ENCODE assay signal across 29 cellular contexts in the genomic region with DNA sequence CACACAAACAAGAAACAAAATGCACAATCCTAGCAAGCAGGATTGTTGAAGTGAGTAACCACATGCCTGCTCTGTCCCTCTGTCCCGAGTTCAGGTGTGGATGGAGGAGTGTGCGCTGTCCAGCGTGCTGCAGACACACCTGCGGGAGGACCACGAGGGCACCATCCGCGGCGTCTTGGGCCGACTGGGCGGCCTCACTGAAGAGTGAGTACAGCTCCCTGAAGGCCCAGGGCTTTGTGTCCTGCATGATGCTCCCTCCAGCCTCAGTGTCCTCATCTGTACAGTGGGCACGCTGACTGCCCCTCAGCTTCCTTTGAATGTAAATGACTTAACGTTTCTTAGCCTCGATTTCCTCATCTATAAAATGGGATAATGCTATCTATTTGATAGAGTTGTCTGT.
"Had no signal": no experiment of that assay in that cellular context is flagged by ENCODE, and none has a peak within 500 bp of the region (broad histone marks: within the 10 kb centered on the region; RNA-seq: fewer than 3 reads in every experiment).

No MANE protein-coding gene starts in this region.

- H3K4me3 Mint-ChIP-seq: activated CD8-positive, alpha-beta T cell treated with anti-CD3 and anti-CD28 coated beads, Interleukin-2, amount 10 ng/mL, durations not matched to agents 7 days and 5 days; activated naive CD8-positive, alpha-beta T cell treated with anti-CD3 and anti-CD28 coated beads for 36 hours; activated T-cell treated with anti-CD3 and anti-CD28 coated beads, Interleukin-2, amount 50 U/mL, for 24 hours; activated T-helper 17 cell treated with anti-CD3 and anti-CD28 coated beads, Interleukin-2, amount 50 U/mL, for 72 hours; naive B cell; neural crest cell; T-cell; T-helper 2 cell treated with Interferon-gamma antibody and Interleukin-4, amounts not matched to agents 5 μg/mL and 100 μg/mL, for 36 hours had no signal

- H3K9me3 ChIP-seq: breast epithelium, esophagus squamous epithelium, gastrocnemius medialis, lower lobe of right lung, tibial nerve, uterus had no signal

- DNase-seq: activated CD4-positive, alpha-beta T cell treated with anti-CD3 and anti-CD28 coated beads for 1 hour; activated CD4-positive, alpha-beta T cell treated with anti-CD3 and anti-CD28 coated beads, Interleukin-2, amount 50 U/mL, for 1 hour; activated CD8-positive, alpha-beta T cell treated with anti-CD3 and anti-CD28 coated beads, Interleukin-2, amount 10 ng/mL, durations not matched to agents 7 days and 5 days; activated naive CD4-positive, alpha-beta T cell treated with Interleukin-2 at 50 U/mL for 16 hours; activated naive CD8-positive, alpha-beta T cell treated with anti-CD3 and anti-CD28 coated beads for 36 hours; activated T-cell treated with anti-CD3 and anti-CD28 coated beads, Interleukin-2, amount 50 U/mL, for 24 hours; amniotic stem cell; esophagus squamous epithelium; gastrocnemius medialis; hypothalamus; left colon; lower lobe of right lung; mesendoderm; naive B cell; occipital lobe; retina; stimulated activated CD4-positive, alpha-beta T cell treated with anti-CD3 and anti-CD28 coated beads, Interleukin-4, amount 100 ng/mL, for 24 hours; stimulated activated naive CD8-positive, alpha-beta T cell treated with anti-CD3 and anti-CD28 coated beads, Interleukin-15, Interleukin-2, amounts not matched to agents 100 U/mL and 50 U/mL, for 24 hours; T-cell; uterus; WERI-Rb-1 had no signal

- H3K27ac ChIP-seq: breast epithelium, coronary artery, esophagus squamous epithelium, gastrocnemius medialis, lower lobe of right lung, tibial nerve, uterus, WERI-Rb-1 had no signal

- H3K27ac Mint-ChIP-seq: activated CD8-positive, alpha-beta T cell treated with anti-CD3 and anti-CD28 coated beads, Interleukin-2, amount 10 ng/mL, durations not matched to agents 7 days and 5 days; activated naive CD8-positive, alpha-beta T cell treated with anti-CD3 and anti-CD28 coated beads for 36 hours; activated T-cell treated with anti-CD3 and anti-CD28 coated beads, Interleukin-2, amount 50 U/mL, for 24 hours; activated T-helper 17 cell treated with anti-CD3 and anti-CD28 coated beads, Interleukin-2, amount 50 U/mL, for 72 hours; naive B cell; progenitor cell of endocrine pancreas; T-cell; T-helper 2 cell treated with Interferon-gamma antibody and Interleukin-4, amounts not matched to agents 5 μg/mL and 100 μg/mL, for 36 hours had no signal

- H3K4me3 ChIP-seq: breast epithelium, coronary artery, esophagus squamous epithelium, gastrocnemius medialis, lower lobe of right lung, tibial nerve, uterus had no signal

- ATAC-seq: activated CD8-positive, alpha-beta T cell treated with anti-CD3 and anti-CD28 coated beads, Interleukin-2, amount 10 ng/mL, durations not matched to agents 7 days and 5 days; activated T-helper 17 cell treated with anti-CD3 and anti-CD28 coated beads, Interleukin-2, amount 50 U/mL, for 72 hours; gastrocnemius medialis; left colon; lower lobe of right lung; stimulated activated naive CD8-positive, alpha-beta T cell treated with anti-CD3 and anti-CD28 coated beads, Interleukin-15, Interleukin-2, amounts not matched to agents 100 U/mL and 50 U/mL, for 24 hours; T-cell had no signal

- H3K4me1 ChIP-seq: breast epithelium, esophagus squamous epithelium, gastrocnemius medialis, lower lobe of right lung, tibial nerve, uterus had no signal

- H3K9me3 Mint-ChIP-seq: activated naive CD8-positive, alpha-beta T cell treated with anti-CD3 and anti-CD28 coated beads for 36 hours; activated T-cell treated with anti-CD3 and anti-CD28 coated beads, Interleukin-2, amount 50 U/mL, for 24 hours; activated T-helper 17 cell treated with anti-CD3 and anti-CD28 coated beads, Interleukin-2, amount 50 U/mL, for 72 hours; neural crest cell; T-helper 2 cell treated with Interferon-gamma antibody and Interleukin-4, amounts not matched to agents 5 μg/mL and 100 μg/mL, for 36 hours had no signal

- H3K36me3 Mint-ChIP-seq: activated naive CD8-positive, alpha-beta T cell treated with anti-CD3 and anti-CD28 coated beads for 36 hours; T-cell had no signal

- H3K27me3 ChIP-seq: breast epithelium, esophagus squamous epithelium, gastrocnemius medialis, tibial nerve, uterus had no signal

- H3K36me3 ChIP-seq: breast epithelium, gastrocnemius medialis, uterus had no signal

- H3K4me1 Mint-ChIP-seq: activated naive CD8-positive, alpha-beta T cell treated with anti-CD3 and anti-CD28 coated beads for 36 hours; activated T-helper 17 cell treated with anti-CD3 and anti-CD28 coated beads, Interleukin-2, amount 50 U/mL, for 72 hours; naive B cell; neural crest cell; T-cell had no signal

- FAIRE-seq: islet of Langerhans had no signal
